Comparison of ENCODE assay signal across 13 cellular contexts in genomic region chr1:13011932-13012331, GRCh38. TPM values are rescaled to one million over a fixed set of nuclear protein-coding genes. Genes with fewer than 3 reads are reported as not detected.
DNase-seq lines count a peak whose midpoint lies in the region; ATAC-seq and TF ChIP-seq lines count a peak whose summit lies in the region.
"Not testable (repeated sequence)": the region's sequence is repeated elsewhere in the genome, so short reads cannot be mapped to it uniquely, and the experiment has no call there.
"Had no signal": no experiment of that assay in that cellular context is flagged by ENCODE, and none has a peak within 500 bp of the region (broad histone marks: within the 10 kb centered on the region; RNA-seq: fewer than 3 reads in every experiment).

No MANE protein-coding gene starts in this region.

- not testable (repeated sequence) for TF ChIP-seq CTCF in right lobe of liver (IDR thresholded peaks at IDR 0.05)

- not testable (repeated sequence) for H3K4me3 ChIP-seq in right lobe of liver

- H3K27ac ChIP-seq in right lobe of liver = not testable (repeated sequence)

- peak; percentile 73 for ATAC-seq in left lobe of liver
- peak; percentile 43 to 86 (median 66) for ATAC-seq in right lobe of liver

- TF ChIP-seq POLR2A in right lobe of liver (IDR thresholded peaks at IDR 0.05) = not testable (repeated sequence)

- intact Hi-C loops in right lobe of liver (cut with DNase I) = not testable (repeated sequence)

- not testable (repeated sequence) for H3K9me3 ChIP-seq in right lobe of liver

- H3K27me3 ChIP-seq in right lobe of liver = not testable (repeated sequence)

- not testable (repeated sequence) for DNase-seq in left lobe of liver (ENCODE audit: low spot score); right lobe of liver

- not testable (repeated sequence) for H3K36me3 ChIP-seq in right lobe of liver

- no CpG with 5 or more reads among the region's 7 CpGs for WGBS in right lobe of liver (ENCODE audit: insufficient coverage, low coverage, low lambda C conversion rate, missing lambda C conversion rate)

- H3K4me1 ChIP-seq in right lobe of liver = not testable (repeated sequence)

RNA-seq across cellular contexts. Expression of gene PRAMEF27, which starts 44.4 kb away (rescaled TPM):
- total RNA-seq in left lobe of liver (not detected), right lobe of liver (not detected)
- total RNA-seq: A172; A673; B cell; Caco-2; Calu3; CD4-positive, alpha-beta memory T cell; CD4-positive, alpha-beta T cell; CD4-positive, CD25-positive, alpha-beta regulatory T cell; CD8-positive, alpha-beta memory T cell; CD8-positive, alpha-beta T cell; Daoy had no signal

RNA-seq across cellular contexts. Expression of gene HNRNPCL3, which starts 48.6 kb away (rescaled TPM):
- total RNA-seq in left lobe of liver (not detected), right lobe of liver (not detected)
- total RNA-seq: A172; A673; B cell; Caco-2; Calu3; CD4-positive, alpha-beta memory T cell; CD4-positive, alpha-beta T cell; CD4-positive, CD25-positive, alpha-beta regulatory T cell; CD8-positive, alpha-beta memory T cell; CD8-positive, alpha-beta T cell; Daoy had no signal

RNA-seq across cellular contexts. Expression of gene PRAMEF25, which starts 58.6 kb away (rescaled TPM):
- total RNA-seq in left lobe of liver = not detected
- total RNA-seq in right lobe of liver = not detected
- total RNA-seq: A172; A673; B cell; Caco-2; Calu3; CD4-positive, alpha-beta memory T cell; CD4-positive, alpha-beta T cell; CD4-positive, CD25-positive, alpha-beta regulatory T cell; CD8-positive, alpha-beta memory T cell; CD8-positive, alpha-beta T cell; Daoy had no signal
